7 cellular contexts compared by ENCODE assay signal in the genomic region with DNA sequence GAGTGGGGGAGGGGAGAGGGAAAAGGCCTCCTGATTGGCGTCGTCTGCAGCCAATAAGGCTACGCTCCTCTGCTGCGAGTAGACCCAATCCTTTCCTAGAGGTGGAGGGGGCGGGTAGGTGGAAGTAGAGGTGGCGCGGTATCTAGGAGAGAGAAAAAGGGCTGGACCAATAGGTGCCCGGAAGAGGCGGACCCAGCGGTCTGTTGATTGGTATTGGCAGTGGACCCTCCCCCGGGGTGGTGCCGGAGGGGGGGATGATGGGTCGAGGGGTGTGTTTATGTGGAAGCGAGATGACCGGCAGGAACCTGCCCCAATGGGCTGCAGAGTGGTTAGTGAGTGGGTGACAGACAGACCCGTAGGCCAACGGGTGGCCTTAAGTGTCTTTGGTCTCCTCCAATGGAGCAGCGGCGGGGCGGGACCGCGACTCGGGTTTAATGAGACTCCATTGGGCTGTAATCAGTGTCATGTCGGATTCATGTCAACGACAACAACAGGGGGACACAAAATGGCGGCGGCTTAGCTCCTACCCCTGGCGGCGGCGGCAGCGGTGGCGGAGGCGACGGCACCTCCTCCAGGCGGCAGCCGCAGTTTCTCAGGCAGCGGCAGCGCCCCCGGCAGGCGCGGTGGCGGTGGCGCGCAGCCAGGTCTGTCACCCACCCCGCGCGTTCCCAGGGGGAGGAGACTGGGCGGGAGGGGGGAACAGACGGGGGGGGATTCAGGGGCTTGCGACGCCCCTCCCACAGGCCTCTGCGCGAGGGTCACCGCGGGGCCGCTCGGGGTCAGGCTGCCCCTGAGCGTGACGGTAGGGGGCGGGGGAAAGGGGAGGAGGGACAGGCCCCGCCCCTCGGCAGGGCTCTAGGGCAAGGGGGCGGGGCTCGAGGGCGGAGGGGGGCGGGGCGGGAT. TPM values are rescaled to one million over a fixed set of nuclear protein-coding genes. Genes with fewer than 3 reads are reported as not detected.
DNase-seq lines count a peak whose midpoint lies in the region; ATAC-seq and TF ChIP-seq lines count a peak whose summit lies in the region.

KAT6B (plus strand) TSS at position 459 of the 903 bp plus-strand sequence. CDS start 16,258 bp downstream, outside the sequence.

- H3K4me3 ChIP-seq in hepatocyte = peak within 1 kb of the TSS; percentile 86

- peaks cover 22% of the 10 kb centered on the region for H4K20me1 ChIP-seq in hepatocyte (ENCODE audit: insufficient read depth, poor library complexity, severe bottlenecking)

- no peaks in the 10 kb centered on the region for H3K36me3 ChIP-seq in hepatocyte (replicated peaks; ENCODE audit: insufficient read depth, low read depth)

- peak within 1 kb of the TSS; percentile 91 for H3K4me2 ChIP-seq in hepatocyte

- H2AFZ ChIP-seq in hepatocyte = peak within 1 kb of the TSS; percentile 70

- peak within 1 kb of the TSS; percentile 98 for H3K27ac ChIP-seq in hepatocyte

- no peaks in the 10 kb centered on the region for H3K9me2 ChIP-seq in hepatocyte (replicated peaks; ENCODE audit: insufficient read depth)

- no peaks in the 10 kb centered on the region for H3K9me3 ChIP-seq in hepatocyte (ENCODE audit: low read depth)

- DNase-seq in NCI-H2081 (lab: John Stamatoyannopoulos, UW) = peak; percentile 99 to 100
- peak; percentile 100 for DNase-seq in T1000 (lab: John Stamatoyannopoulos, UW)
- peak; percentile 100 for DNase-seq in astrocyte of the hippocampus (ENCODE audit: low read depth, low spot score)
- peak; percentile 100 for DNase-seq in hepatocyte (ENCODE audit: low spot score)
- DNase-seq in renal cortical epithelial cell (ENCODE audit: low read depth) = peak; percentile 100

- peaks cover 42% of the 10 kb centered on the region for H3K79me2 ChIP-seq in hepatocyte

- whole genome bisulfite sequencing in hepatocyte (ENCODE audit: low lambda C conversion rate, missing lambda C conversion rate) = 1% methylated on average over 37 of the region's 67 CpGs

- ATAC-seq in GM18508 (IDR thresholded peaks at IDR 0.05; ENCODE audit: insufficient read depth, unreplicated experiment) (peak; percentile 87), HG03025 (IDR thresholded peaks at IDR 0.05; ENCODE audit: low FRiP score, unreplicated experiment) (peak; percentile 80)

- peaks cover 41% of the 10 kb centered on the region for H3K4me1 ChIP-seq in hepatocyte (ENCODE audit: insufficient read depth)

- no peaks in the 10 kb centered on the region for H3K27me3 ChIP-seq in hepatocyte

- peak; percentile 49 for TF ChIP-seq CTCF in hepatocyte (IDR thresholded peaks at IDR 0.05; ENCODE audit: poor library complexity)

RNA-seq across cellular contexts. Expression of gene KAT6B, which starts in this region (rescaled TPM):
- total RNA-seq in hepatocyte = 28.8 and 36.2 TPM in 2 replicates
- 15.8 and 17.0 TPM in 2 replicates for polyA plus RNA-seq in hepatocyte
- 6.3 and 33.1 TPM in 2 replicates for total RNA-seq in renal cortical epithelial cell

Comparison
In these comparisons a context has a peak if more than half of its experiments do, and no peak if none do; other contexts are left out.
1. Peak in every context shown above with its lines: DNase-seq, ATAC-seq, H3K4me3 ChIP-seq and H3K27ac ChIP-seq.